ENCODE assay signal across 8 cellular contexts in genomic region chr12:79689041-79689476, GRCh38. TPM values are rescaled to one million over a fixed set of nuclear protein-coding genes. Genes with fewer than 3 reads are reported as not detected.
DNase-seq lines count a peak whose midpoint lies in the region; ATAC-seq and TF ChIP-seq lines count a peak whose summit lies in the region.

No MANE protein-coding gene starts in this region.

- peaks cover 66% of the 10 kb centered on the region for H3K79me2 ChIP-seq in mammary epithelial cell (ENCODE audit: insufficient read depth, low read length)

- DNase-seq in HT1080 (ENCODE audit: low read depth) (peak; percentile 10), mammary epithelial cell (no peak), UCSD-AML1 (lab: John Stamatoyannopoulos, UW; ENCODE audit: unreplicated experiment) (no peak), ecto neural progenitor cell (ENCODE audit: low spot score) (no peak), GM10266 (ENCODE audit: extremely low spot score) (no peak)

- no peaks in the 10 kb centered on the region for H4K20me1 ChIP-seq in mammary epithelial cell (ENCODE audit: insufficient read depth, low read length)

- H3K9me3 ChIP-seq in mammary epithelial cell (replicated peaks; ENCODE audit: insufficient read depth, low read length) (no peaks in the 10 kb centered on the region), mucosa of stomach (ENCODE audit: control insufficient read depth, low read length) (no peaks in the 10 kb centered on the region)

- dilution Hi-C loops in mammary epithelial cell (cut with HindIII; ENCODE audit: low sequenced_read_pairs) = no loop called here

- no peaks in the 10 kb centered on the region for H3K27me3 ChIP-seq in mammary epithelial cell (ENCODE audit: insufficient read depth, low read length)
- H3K27me3 ChIP-seq in mucosa of stomach (ENCODE audit: control insufficient read depth, insufficient read depth, low read length) = no peaks in the 10 kb centered on the region

- no TSS peak for BruUV-seq in mammary epithelial cell (replicated peaks; lab: Mats Ljungman, UMichigan)

- WGBS in mammary epithelial cell (ENCODE audit: low coverage, missing lambda C conversion rate) = 0% methylated on average over 6 of the region's 6 CpGs

- H3K4me3 ChIP-seq in GM08714 (ENCODE audit: low read length) (peak overlapping the region; percentile 96), mammary epithelial cell (replicated peaks in 1 of 3; ENCODE audit: insufficient read depth in 1 of 3, low read depth in 2 of 3, low read length in 3 of 3) (peak overlapping the region; percentile 73 to 81 (median 78)), mucosa of stomach (ENCODE audit: low read length) (peak overlapping the region; percentile 69)

- peak overlapping the region; percentile 99 for H3K27ac ChIP-seq in mammary epithelial cell (ENCODE audit: insufficient read depth, low read depth, low read length)

- intact Hi-C loops in mammary epithelial cell (cut with micrococcal nuclease) = loop anchor here (5.0 kb wide), 1 partner anchor 353 kb away; no protein-coding TSS in a partner anchor

- no peaks in the 10 kb centered on the region for H3K36me3 ChIP-seq in mammary epithelial cell (ENCODE audit: insufficient read depth, low read length)
- H3K36me3 ChIP-seq in mucosa of stomach (ENCODE audit: control insufficient read depth, insufficient read depth, low read length) = no peaks in the 10 kb centered on the region

- CTCF ChIA-PET in mammary epithelial cell (lab: Charles Lee; ENCODE audit: low non-redundant PET) = interaction anchor here (0.6 kb wide), 1 partner anchor 277 kb away, joined by 3 read pairs; no protein-coding TSS in a partner anchor

- H3K9ac ChIP-seq in mammary epithelial cell (ENCODE audit: insufficient read depth, low read length) (peak overlapping the region; percentile 92), mucosa of stomach (ENCODE audit: low read length) (peak overlapping the region; percentile 83)

- H3K4me1 ChIP-seq in mammary epithelial cell (ENCODE audit: insufficient read depth, low read length) (peaks cover 33% of the 10 kb centered on the region), mucosa of stomach (ENCODE audit: control insufficient read depth, insufficient read depth, low read length) (peaks cover 18% of the 10 kb centered on the region)

- H3K4me2 ChIP-seq in mammary epithelial cell (ENCODE audit: insufficient read depth, low read depth, low read length) = peak overlapping the region; percentile 92

- no peak for ATAC-seq in GM18520 (IDR thresholded peaks at IDR 0.05; ENCODE audit: unreplicated experiment)

- no peak for TF ChIP-seq CTCF in mammary epithelial cell (conservative IDR thresholded peaks at IDR 0.05 in 1 of 2, IDR thresholded peaks at IDR 0.05 in 1 of 2; ENCODE audit: extremely low read depth in 1 of 2, insufficient read depth in 1 of 2, low read depth in 1 of 2, low read length in 2 of 2)
- no peak for TF ChIP-seq CTCF in GM10266 (IDR thresholded peaks at IDR 0.05; ENCODE audit: control insufficient read depth, insufficient read depth, low read depth, missing control alignments)

- in situ Hi-C loops in mammary epithelial cell (cut with MboI; ENCODE audit: low sequenced_read_pairs in 2 of 2) = no loop called here

- H2AFZ ChIP-seq in mammary epithelial cell (ENCODE audit: low read depth, low read length) = peak overlapping the region; percentile 89

RNA-seq across cellular contexts. Expression of gene PAWR, which starts 1.7 kb away (rescaled TPM):
- total RNA-seq in HT1080 (2014; rRNA removed; shearing (Covaris generic)) = 153 and 223 TPM in 2 replicates
- 31.6 and 40.6 TPM in 2 replicates for polyA plus RNA-seq in HT1080 (2015; cell fraction: cytosol; rRNA removed)
- 60.1 and 71.0 TPM in 2 replicates for polyA plus RNA-seq in HT1080 (2015; cell fraction: nucleus; rRNA removed)
- 100 to 1,000 TPM; 108 to 179 TPM for total RNA-seq in mammary epithelial cell
- 10.4 TPM for polyA plus RNA-seq in mammary epithelial cell
- polyA minus RNA-seq in mammary epithelial cell = 10.6 TPM
